Comparison of ENCODE assay signal across 10 cellular contexts in the genomic region with DNA sequence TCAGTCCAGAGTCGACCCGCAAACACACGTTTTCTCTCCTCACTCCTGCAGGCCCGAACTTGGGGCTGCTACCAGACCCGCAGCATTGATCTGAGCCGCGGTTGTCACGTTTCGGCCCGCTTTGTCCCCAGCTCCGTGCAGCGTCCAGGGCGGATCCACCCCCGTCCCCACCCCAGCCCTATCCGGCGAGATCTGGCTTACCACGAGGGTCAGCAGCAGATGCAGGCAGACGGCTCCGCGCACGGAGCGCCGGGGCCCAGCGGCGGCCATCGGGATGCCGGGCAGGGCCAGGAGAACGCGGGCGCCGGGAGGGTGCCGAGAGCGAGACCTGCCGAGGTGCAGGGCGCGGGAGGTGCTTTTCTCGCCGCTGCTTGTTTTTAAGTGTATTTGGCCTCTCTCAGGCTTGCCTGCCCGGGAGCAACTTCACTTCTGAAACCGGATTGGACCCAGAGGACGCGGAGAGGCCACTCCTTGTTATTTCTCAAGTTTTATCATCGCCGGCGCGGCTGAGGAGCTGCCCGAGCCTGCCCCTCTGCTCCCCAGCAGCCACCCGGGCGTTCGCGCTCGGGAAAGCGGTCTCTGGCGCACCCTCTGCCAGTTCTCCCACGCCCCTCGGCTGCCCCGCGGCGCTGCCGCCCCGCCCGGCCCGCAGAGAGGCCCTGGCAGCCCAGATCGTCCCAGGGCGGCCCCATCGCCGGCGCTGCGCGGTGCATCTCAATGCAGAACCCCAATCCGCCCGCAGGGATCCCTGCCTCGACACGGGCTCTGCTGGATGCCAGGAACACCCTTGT. TPM values are rescaled to one million over a fixed set of nuclear protein-coding genes. Genes with fewer than 3 reads are reported as not detected.
A peak's percentile ranks its signal among the peaks of the same experiment; 100 is the strongest.
DNase-seq lines count a peak whose midpoint lies in the region; ATAC-seq and TF ChIP-seq lines count a peak whose summit lies in the region.
"Had no signal": no experiment of that assay in that cellular context is flagged by ENCODE, and none has a peak within 500 bp of the region (broad histone marks: within the 10 kb centered on the region; RNA-seq: fewer than 3 reads in every experiment).

Gene DSC3 (minus strand): TSS at position 352 of the 791 bp plus-strand sequence. CDS start 82 bp downstream, at position 270.

- peak within 1 kb of the TSS in 1 of 2 experiments; percentile 49 for H3K4ac ChIP-seq in mesenchymal stem cell (ENCODE audit: low read depth in 1 of 2, low read length in 2 of 2)

- H3K4me3 Mint-ChIP-seq in activated naive CD4-positive, alpha-beta T cell treated with anti-CD3 and anti-CD28 coated beads, Interleukin-2, amount 10 ng/mL, durations not matched to agents 7 days and 5 days = peak within 1 kb of the TSS; percentile 31
- H3K4me3 Mint-ChIP-seq: IgD-negative memory B cell had no signal

- peak within 1 kb of the TSS; percentile 40 for H2BK15ac ChIP-seq in mesenchymal stem cell (ENCODE audit: low read depth, poor library complexity, severe bottlenecking)

- peak within 1 kb of the TSS; percentile 9 to 23 for H3K18ac ChIP-seq in mesenchymal stem cell (ENCODE audit: low read depth in 1 of 2, low read length in 2 of 2)

- H3K36me3 ChIP-seq in colonic mucosa (no peaks in the 10 kb centered on the region), mesenchymal stem cell (ENCODE audit: control insufficient read depth in 1 of 2, insufficient read depth in 2 of 2, low read depth in 1 of 2, low read length in 2 of 2) (peaks cover 0 to 5% of the 10 kb centered on the region in 2 experiments), urinary bladder (ENCODE audit: insufficient read depth) (no peaks in the 10 kb centered on the region)
- H3K36me3 ChIP-seq: adrenal gland had no signal

- H3K27me3 Mint-ChIP-seq in activated naive CD4-positive, alpha-beta T cell treated with anti-CD3 and anti-CD28 coated beads, Interleukin-2, amount 10 ng/mL, durations not matched to agents 7 days and 5 days = peaks cover 42% of the 10 kb centered on the region

- H3K79me1 ChIP-seq in mesenchymal stem cell (replicated peaks; ENCODE audit: low read length, poor library complexity, severe bottlenecking) = peaks cover 2% of the 10 kb centered on the region

- H3K4me1 Mint-ChIP-seq in activated naive CD4-positive, alpha-beta T cell treated with anti-CD3 and anti-CD28 coated beads, Interleukin-2, amount 10 ng/mL, durations not matched to agents 7 days and 5 days = peaks cover 4% of the 10 kb centered on the region
- H3K4me1 Mint-ChIP-seq: IgD-negative memory B cell had no signal

- H2BK12ac ChIP-seq in mesenchymal stem cell (ENCODE audit: low read length in 2 of 2) = no peak within 1 kb of the TSS

- H3K27ac Mint-ChIP-seq in activated naive CD4-positive, alpha-beta T cell treated with anti-CD3 and anti-CD28 coated beads, Interleukin-2, amount 10 ng/mL, durations not matched to agents 7 days and 5 days = peak within 1 kb of the TSS; percentile 69

- DNase-seq in activated naive CD4-positive, alpha-beta T cell treated with anti-CD3 and anti-CD28 coated beads, Interleukin-2, amount 10 ng/mL, durations not matched to agents 7 days and 5 days = no peak
- DNase-seq in activated naive CD4-positive, alpha-beta T cell treated with anti-CD3 and anti-CD28 coated beads, Interleukin-2, amount 50 U/mL, for 16 hours = no peak
- DNase-seq in colonic mucosa (peak; percentile 38), mesenchymal stem cell (peak; percentile 47), UCSD-AML1 (lab: John Stamatoyannopoulos, UW; ENCODE audit: unreplicated experiment) (no peak)

- H2AK5ac ChIP-seq in mesenchymal stem cell (ENCODE audit: low read length, severe bottlenecking) = no peak within 1 kb of the TSS

- TF ChIP-seq CTCF in colonic mucosa (IDR thresholded peaks at IDR 0.05) = no peak

- peak within 1 kb of the TSS in 1 of 2 experiments; percentile 40 for H3K23ac ChIP-seq in mesenchymal stem cell (ENCODE audit: low read length in 2 of 2)

- H3K9ac ChIP-seq in colonic mucosa (ENCODE audit: low read depth in 2 of 2, low read length in 2 of 2) (no peak within 1 kb of the TSS), mesenchymal stem cell (ENCODE audit: low read length) (no peak within 1 kb of the TSS)

- ATAC-seq in HG03175 (IDR thresholded peaks at IDR 0.05; ENCODE audit: unreplicated experiment) (no peak), HG03460 (IDR thresholded peaks at IDR 0.05; ENCODE audit: unreplicated experiment) (no peak)

- H2AFZ ChIP-seq in mesenchymal stem cell (ENCODE audit: low read depth, low read length) = peak within 1 kb of the TSS; percentile 54

- H3K4me3 ChIP-seq in colonic mucosa = peak within 1 kb of the TSS; percentile 11
- H3K4me3 ChIP-seq in mesenchymal stem cell (ENCODE audit: insufficient read depth in 1 of 2, low read depth in 1 of 2, low read length in 2 of 2) = peak within 1 kb of the TSS; percentile 53 to 80
- peak within 1 kb of the TSS; percentile 20 for H3K4me3 ChIP-seq in urinary bladder (ENCODE audit: low read depth, low read length)

- 2% methylated on average over 74 of the region's 74 CpGs for WGBS in mesenchymal stem cell
- WGBS in urinary bladder = 1% methylated on average over 74 of the region's 74 CpGs

- intact Hi-C loops in colonic mucosa (cut with DNase I) = no loop called here

- H3K4me1 ChIP-seq in colonic mucosa (peaks cover 2% of the 10 kb centered on the region), mesenchymal stem cell (ENCODE audit: control insufficient read depth, insufficient read depth, low read depth, low read length) (no peaks in the 10 kb centered on the region), urinary bladder (ENCODE audit: insufficient read depth) (peaks cover 2% of the 10 kb centered on the region)

- peak within 1 kb of the TSS in 1 of 2 experiments; percentile 59 for H3K14ac ChIP-seq in mesenchymal stem cell (ENCODE audit: low read length in 2 of 2)

- H3K9me3 Mint-ChIP-seq in activated naive CD4-positive, alpha-beta T cell treated with anti-CD3 and anti-CD28 coated beads, Interleukin-2, amount 10 ng/mL, durations not matched to agents 7 days and 5 days = no peaks in the 10 kb centered on the region

- H4K8ac ChIP-seq in mesenchymal stem cell (ENCODE audit: low read length) = peak within 1 kb of the TSS; percentile 71

- CTCF ChIA-PET in activated naive CD4-positive, alpha-beta T cell treated with anti-CD3 and anti-CD28 coated beads, Interleukin-2, amount 10 ng/mL, durations not matched to agents 7 days and 5 days (lab: Charles Lee) = no interaction called here

- H3K27me3 ChIP-seq in colonic mucosa (peaks cover 40% of the 10 kb centered on the region), mesenchymal stem cell (ENCODE audit: control insufficient read depth in 1 of 2, insufficient read depth in 1 of 2, low read length in 2 of 2) (peaks cover 0 to 49% of the 10 kb centered on the region in 2 experiments)

- H2BK5ac ChIP-seq in mesenchymal stem cell (ENCODE audit: low read depth, low read length, poor library complexity, severe bottlenecking) = peak within 1 kb of the TSS; percentile 67

- no peak within 1 kb of the TSS for H2BK120ac ChIP-seq in mesenchymal stem cell (ENCODE audit: low read depth, low read length)

- H3K9me3 ChIP-seq in colonic mucosa = no peaks in the 10 kb centered on the region
- H3K9me3 ChIP-seq in mesenchymal stem cell (ENCODE audit: control insufficient read depth, low read length) = peaks cover 3% of the 10 kb centered on the region
- H3K9me3 ChIP-seq: adrenal gland had no signal

- H3K27ac ChIP-seq in colonic mucosa = no peak within 1 kb of the TSS
- H3K27ac ChIP-seq in mesenchymal stem cell (ENCODE audit: low read length, poor library complexity, severe bottlenecking) = peak within 1 kb of the TSS; percentile 95
- H3K27ac ChIP-seq in urinary bladder (ENCODE audit: low read depth) = peak within 1 kb of the TSS; percentile 60
- H3K27ac ChIP-seq: adrenal gland had no signal

- peaks cover 3% of the 10 kb centered on the region for H3K36me3 Mint-ChIP-seq in activated naive CD4-positive, alpha-beta T cell treated with anti-CD3 and anti-CD28 coated beads, Interleukin-2, amount 10 ng/mL, durations not matched to agents 7 days and 5 days

- peak within 1 kb of the TSS; percentile 62 for H3K4me2 ChIP-seq in mesenchymal stem cell (ENCODE audit: low read length, poor library complexity, severe bottlenecking)

- H4K91ac ChIP-seq in mesenchymal stem cell (ENCODE audit: low read length) = no peak within 1 kb of the TSS

RNA-seq across cellular contexts. Expression of gene DSC3, which starts in this region (rescaled TPM):
- total RNA-seq in colonic mucosa (under 1 TPM; 0.27 to 0.37 TPM), urinary bladder (9.4 TPM)
- 1.5 TPM for polyA plus RNA-seq in mesenchymal stem cell (2013, experiment 1 of 2)
- 1.4 TPM for polyA plus RNA-seq in mesenchymal stem cell (2013, experiment 2 of 2)
- 1.7 TPM for polyA plus RNA-seq in urinary bladder
- polyA plus RNA-seq: IgD-negative memory B cell had no signal

Comparison
In these comparisons a context has a peak if more than half of its experiments do, and no peak if none do; other contexts are left out.
1. Peak in DNase-seq and H3K4me3 ChIP-seq in colonic mucosa; RNA of the gene not detected or under 1 TPM.
2. H3K4me3 ChIP-seq: peak in every context shown above with its lines; median percentile 66 in mesenchymal stem cell; 20 in urinary bladder; 11 in colonic mucosa.